Comparison of ENCODE assay signal across 15 cellular contexts in the genomic region with DNA sequence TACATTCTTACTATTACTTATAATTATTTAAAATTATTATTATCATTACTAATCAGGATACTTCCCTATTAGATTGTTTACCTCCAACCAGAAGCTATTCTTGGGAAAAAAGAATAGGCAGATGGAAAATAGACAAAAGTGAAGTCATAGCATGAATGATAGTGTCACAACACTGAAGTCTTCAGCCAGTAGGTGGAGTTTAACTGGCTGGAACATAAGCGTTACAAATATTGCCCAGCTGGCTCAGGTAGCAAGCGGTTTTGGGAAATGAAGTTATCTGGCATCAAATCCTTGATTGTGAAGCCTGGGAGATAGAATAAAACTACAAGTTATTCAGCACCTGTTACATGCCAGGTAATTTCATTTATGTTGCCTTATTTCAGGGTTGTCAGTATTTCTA.
A peak's percentile ranks its signal among the peaks of the same experiment; 100 is the strongest.
DNase-seq lines count a peak whose midpoint lies in the region; ATAC-seq, FAIRE-seq and TF ChIP-seq lines count a peak whose summit lies in the region.
"Had no signal": no experiment of that assay in that cellular context is flagged by ENCODE, and none has a peak within 500 bp of the region (broad histone marks: within the 10 kb centered on the region; RNA-seq: fewer than 3 reads in every experiment).

No MANE protein-coding gene starts in this region.

- no peak for TF ChIP-seq RAD21 in GM12878 (IDR thresholded peaks at IDR 0.05; ENCODE audit: insufficient read depth, low read depth, low read length)

- H3K4me2 ChIP-seq in GM12878 (ENCODE audit: control insufficient read depth, insufficient read depth): no peak overlapping the region

- no peak overlapping the region for H3K4me3 Mint-ChIP-seq in naive thymus-derived CD8-positive, alpha-beta T cell
- H3K4me3 Mint-ChIP-seq: activated naive CD8-positive, alpha-beta T cell treated with anti-CD3 and anti-CD28 coated beads, Interleukin-2, amount 10 ng/mL, durations not matched to agents 7 days and 5 days; CD4-positive, alpha-beta T cell; naive B cell had no signal

- RAD21 ChIA-PET in GM12878 (lab: Charles Lee; ENCODE audit: unreplicated experiment): no interaction called here

- CTCF ChIA-PET in GM12878 (lab: Yijun Ruan, JAX) (interaction anchor here (0.6 to 1.2 kb wide), 2 partner anchors 581 to 941 kb away, joined by 3 to 5 read pairs; no protein-coding TSS in a partner anchor), RWPE1 (lab: Yijun Ruan, JAX) (interaction anchor here (0.5 to 1.1 kb wide), 5 partner anchors 8 to 403 kb away, joined by 3 to 6 read pairs (median 4); no protein-coding TSS in a partner anchor)

- no peaks in the 10 kb centered on the region for H3K9me3 ChIP-seq in GM12878 (replicated peaks; ENCODE audit: control insufficient read depth, insufficient read depth, low read length)
- H3K9me3 ChIP-seq: sigmoid colon had no signal

- H3K9ac ChIP-seq in GM12878 (ENCODE audit: control insufficient read depth, insufficient read depth, low read length): no peak overlapping the region

- H3K9me3 Mint-ChIP-seq in naive thymus-derived CD8-positive, alpha-beta T cell: peaks cover 0 to 7% (median 2%) of the 10 kb centered on the region in 9 donors
- H3K9me3 Mint-ChIP-seq: activated naive CD8-positive, alpha-beta T cell treated with anti-CD3 and anti-CD28 coated beads, Interleukin-2, amount 10 ng/mL, durations not matched to agents 7 days and 5 days had no signal

- BruUV-seq in GM12878 (replicated peaks; lab: Mats Ljungman, UMichigan): no TSS peak

- SMC1A ChIA-PET in GM12878 (lab: Charles Lee; ENCODE audit: uncharacterized antibody, unreplicated experiment): no interaction called here

- no peaks in the 10 kb centered on the region for H4K20me1 ChIP-seq in GM12878 (ENCODE audit: control insufficient read depth, insufficient read depth)

- in situ Hi-C loops in GM12878 (cut with MboI): no loop called here

- H3K4me3 ChIP-seq in Jurkat, Clone E6-1 (ENCODE audit: low read length): no peak overlapping the region
- no peak overlapping the region for H3K4me3 ChIP-seq in GM12878
- H3K4me3 ChIP-seq: sigmoid colon had no signal

- no peaks in the 10 kb centered on the region for H3K36me3 Mint-ChIP-seq in naive thymus-derived CD8-positive, alpha-beta T cell
- H3K36me3 Mint-ChIP-seq: activated naive CD8-positive, alpha-beta T cell treated with anti-CD3 and anti-CD28 coated beads, Interleukin-2, amount 10 ng/mL, durations not matched to agents 7 days and 5 days; naive B cell had no signal

- intact Hi-C loops in GM12878 (cut with micrococcal nuclease; ENCODE audit: unreplicated experiment): loop anchor here (1.0 to 2.0 kb wide), 2 partner anchors 47 to 582 kb away; no protein-coding TSS in a partner anchor

- H3K79me2 ChIP-seq in GM12878 (ENCODE audit: control insufficient read depth, insufficient read depth, low read length): no peaks in the 10 kb centered on the region

- no peaks in the 10 kb centered on the region for H3K36me3 ChIP-seq in GM12878 (ENCODE audit: control insufficient read depth in 2 of 2, insufficient read depth in 2 of 2, low read length in 1 of 2)
- H3K36me3 ChIP-seq: sigmoid colon had no signal

- no peak for TF ChIP-seq POLR2A in GM12878 (IDR thresholded peaks at IDR 0.05; ENCODE audit: low read depth, low read length)

- TF ChIP-seq CTCF in GM12873 (IDR thresholded peaks at IDR 0.05; ENCODE audit: insufficient read depth, low read depth, low read length, missing control alignments) (peak; percentile 12), GM12878 (IDR thresholded peaks at IDR 0.05 in 2 of 3, conservative IDR thresholded peaks at IDR 0.05 in 1 of 3; ENCODE audit: control insufficient read depth in 2 of 3, extremely low read depth in 1 of 3, insufficient read depth in 1 of 3, low read depth in 3 of 3, low read length in 3 of 3) (peak; percentile 5 to 25 (median 16); a peak in 2 of 6 replicates), RWPE1 (conservative IDR thresholded peaks at IDR 0.05; ENCODE audit: low read depth) (no peak)

- no peak for FAIRE-seq in GM12878 (lab: Jason Lieb, UNC)
- FAIRE-seq: colon, TTC549 had no signal

- H3K27me3 ChIP-seq in GM12878 (replicated peaks in 1 of 2; ENCODE audit: control insufficient read depth in 2 of 2, insufficient read depth in 2 of 2, low read length in 1 of 2): no peaks in the 10 kb centered on the region
- H3K27me3 ChIP-seq: sigmoid colon had no signal

- ATAC-seq in GM12878 (peak; percentile 34; the same call in 1 of the 3 replicates), HG03196 (IDR thresholded peaks at IDR 0.05; ENCODE audit: unreplicated experiment) (no peak), GM19467 (IDR thresholded peaks at IDR 0.05; ENCODE audit: unreplicated experiment) (no peak)
- no peak for ATAC-seq in naive thymus-derived CD8-positive, alpha-beta T cell

- H3K27me3 Mint-ChIP-seq in naive thymus-derived CD8-positive, alpha-beta T cell: no peaks in the 10 kb centered on the region
- H3K27me3 Mint-ChIP-seq: activated naive CD8-positive, alpha-beta T cell treated with anti-CD3 and anti-CD28 coated beads, Interleukin-2, amount 10 ng/mL, durations not matched to agents 7 days and 5 days; CD4-positive, alpha-beta T cell; naive B cell had no signal

- H3K27ac ChIP-seq in GM12878 (ENCODE audit: control insufficient read depth, insufficient read depth): no peak overlapping the region
- no peak overlapping the region for H3K27ac ChIP-seq in RWPE1
- H3K27ac ChIP-seq: sigmoid colon had no signal

- peak; percentile 19 for DNase-seq in Jurkat, Clone E6-1 (ENCODE audit: low read depth, low spot score)
- no peak for DNase-seq in GM12878 (ENCODE audit: low read depth, low spot score)
- peak; percentile 24 to 56 for DNase-seq in lung microvascular endothelial cell (ENCODE audit: low read depth in 2 of 2)
- no peak for DNase-seq in RWPE1 (ENCODE audit: low spot score)
- no peak for DNase-seq in naive thymus-derived CD8-positive, alpha-beta T cell
- DNase-seq: activated naive CD8-positive, alpha-beta T cell treated with anti-CD3 and anti-CD28 coated beads, Interleukin-2, amount 10 ng/mL, durations not matched to agents 7 days and 5 days; CD4-positive, alpha-beta T cell; naive B cell; NCI-H187 treated with DMSO at 0.1 percent for 48 hours; sigmoid colon had no signal

- POLR2A ChIA-PET in GM12878 (lab: Charles Lee): no interaction called here
- POLR2A ChIA-PET in RWPE1 (lab: Yijun Ruan, JAX; ENCODE audit: low non-redundant PET): no interaction called here
- POLR2A ChIA-PET in naive thymus-derived CD8-positive, alpha-beta T cell (lab: Charles Lee): no interaction called here

- TF ChIP-seq EP300 in GM12878 (IDR thresholded peaks at IDR 0.05; ENCODE audit: borderline replicate concordance in 1 of 2, control insufficient read depth in 1 of 2, low read depth in 2 of 2, low read length in 2 of 2): no peak

- no peaks in the 10 kb centered on the region for H3K4me1 Mint-ChIP-seq in naive thymus-derived CD8-positive, alpha-beta T cell
- H3K4me1 Mint-ChIP-seq: activated naive CD8-positive, alpha-beta T cell treated with anti-CD3 and anti-CD28 coated beads, Interleukin-2, amount 10 ng/mL, durations not matched to agents 7 days and 5 days; naive B cell had no signal

- 51% methylated on average over 2 of the region's 2 CpGs for WGBS in GM12878 (ENCODE audit: insufficient coverage, insufficient replicate concordance, low lambda C conversion rate, missing lambda C conversion rate)

- no peak overlapping the region for H3K27ac Mint-ChIP-seq in naive thymus-derived CD8-positive, alpha-beta T cell
- H3K27ac Mint-ChIP-seq: activated naive CD8-positive, alpha-beta T cell treated with anti-CD3 and anti-CD28 coated beads, Interleukin-2, amount 10 ng/mL, durations not matched to agents 7 days and 5 days; CD4-positive, alpha-beta T cell; naive B cell had no signal

- no peak overlapping the region for H2AFZ ChIP-seq in GM12878 (ENCODE audit: control insufficient read depth, low read depth, low read length)

- no peaks in the 10 kb centered on the region for H3K4me1 ChIP-seq in GM12878 (ENCODE audit: control insufficient read depth, insufficient read depth, low read length)
- H3K4me1 ChIP-seq: sigmoid colon had no signal

TF ChIP-seq in GM12878, 131 proteins besides CTCF, POLR2A, EP300 and RAD21 (continues in another document):
- TF ChIP-seq STAT1 (conservative IDR thresholded peaks at IDR 0.05): no peak
- TF ChIP-seq ZBTB11 (CRISPR knock-in tag; IDR thresholded peaks at IDR 0.05): no peak
- TF ChIP-seq BCL11A (IDR thresholded peaks at IDR 0.05; ENCODE audit: low read depth, low read length): no peak
- TF ChIP-seq RELB (IDR thresholded peaks at IDR 0.05; ENCODE audit: low read depth): no peak

Comparison
In these comparisons a context has a peak if more than half of its experiments do, and no peak if none do; other contexts are left out.
1. DNase-seq: peak in Jurkat, Clone E6-1 (single experiment) and lung microvascular endothelial cell (2 of 2); none in GM12878 (single experiment), RWPE1 (single experiment) and naive thymus-derived CD8-positive, alpha-beta T cell (0 of 10).